Comparison of ENCODE assay signal across 22 cellular contexts in genomic region chr11:2586793-2587131, GRCh38.
DNase-seq lines count a peak whose midpoint lies in the region; FAIRE-seq and TF ChIP-seq lines count a peak whose summit lies in the region.
"Had no signal": no experiment of that assay in that cellular context is flagged by ENCODE, and none has a peak within 500 bp of the region (broad histone marks: within the 10 kb centered on the region; RNA-seq: fewer than 3 reads in every experiment).

No MANE protein-coding gene starts in this region.

- no peaks in the 10 kb centered on the region for H3K9me3 Mint-ChIP-seq in activated naive CD4-positive, alpha-beta T cell treated with anti-CD3 and anti-CD28 coated beads, Interleukin-2, amount 10 ng/mL, durations not matched to agents 7 days and 5 days
- no peaks in the 10 kb centered on the region for H3K9me3 Mint-ChIP-seq in progenitor cell of endocrine pancreas (ENCODE audit: low read depth)
- H3K9me3 Mint-ChIP-seq: mesothelial cell of epicardium, nephron, WTC11 had no signal

- H3K9me3 ChIP-seq in ascending aorta: no peaks in the 10 kb centered on the region
- H3K9me3 ChIP-seq: Peyer's patch, psoas muscle had no signal

- H3K4me1 Mint-ChIP-seq in activated naive CD4-positive, alpha-beta T cell treated with anti-CD3 and anti-CD28 coated beads, Interleukin-2, amount 10 ng/mL, durations not matched to agents 7 days and 5 days: no peaks in the 10 kb centered on the region
- peaks cover 2% of the 10 kb centered on the region for H3K4me1 Mint-ChIP-seq in progenitor cell of endocrine pancreas (ENCODE audit: low read depth)
- H3K4me1 Mint-ChIP-seq: nephron, WTC11 had no signal

- H3K4me3 Mint-ChIP-seq in activated naive CD4-positive, alpha-beta T cell treated with anti-CD3 and anti-CD28 coated beads, Interleukin-2, amount 10 ng/mL, durations not matched to agents 7 days and 5 days: no peak overlapping the region
- no peak overlapping the region for H3K4me3 Mint-ChIP-seq in progenitor cell of endocrine pancreas (ENCODE audit: low read depth)
- H3K4me3 Mint-ChIP-seq: mesothelial cell of epicardium, nephron, WTC11 had no signal

- H3K27me3 ChIP-seq in dorsolateral prefrontal cortex (peaks cover 0 to 3% (median 0%) of the 10 kb centered on the region in 45 donors), ascending aorta (no peaks in the 10 kb centered on the region)
- H3K27me3 ChIP-seq: Peyer's patch had no signal

- no peaks in the 10 kb centered on the region for H3K4me1 ChIP-seq in ascending aorta
- H3K4me1 ChIP-seq: Peyer's patch, psoas muscle had no signal

- intact Hi-C loops in dorsolateral prefrontal cortex (cut with DNase I) (no loop called here), ascending aorta (cut with DNase I) (no loop called here)

- H3K27ac ChIP-seq in dorsolateral prefrontal cortex (no peak overlapping the region), ascending aorta (no peak overlapping the region)
- H3K27ac ChIP-seq: C4-2B, KMS-11, Peyer's patch, psoas muscle had no signal

- FAIRE-seq in GM12892 (lab: Jason Lieb, UNC): no peak
- FAIRE-seq: bronchial epithelial cell, HTR-8/SVneo had no signal

- peak; percentile 14 for DNase-seq in activated naive CD4-positive, alpha-beta T cell treated with anti-CD3 and anti-CD28 coated beads, Interleukin-2, amount 10 ng/mL, durations not matched to agents 7 days and 5 days
- DNase-seq in activated naive CD4-positive, alpha-beta T cell (lab: John Stamatoyannopoulos, UW): no peak
- DNase-seq in GM12892 (ENCODE audit: insufficient read length): peak; percentile 0
- DNase-seq in dorsolateral prefrontal cortex: peak in 6 of 10 donors; percentile 1 to 23 (median 6)
- DNase-seq in progenitor cell of endocrine pancreas (ENCODE audit: low spot score, unreplicated experiment): peak; percentile 7
- DNase-seq in NCI-H2107 treated with DMSO at 0.1 percent for 48 hours (lab: John Stamatoyannopoulos, UW; ENCODE audit: unreplicated experiment): no peak
- no peak for DNase-seq in ascending aorta (ENCODE audit: low spot score in 2 of 2)
- DNase-seq in GDM1 (lab: John Stamatoyannopoulos, UW): no peak
- DNase-seq: ACHN, Calu3, MV-4-11, NCI-H2171, NCI-H526 had no signal

- H3K4me3 ChIP-seq in dorsolateral prefrontal cortex (no peak overlapping the region), ascending aorta (no peak overlapping the region)
- H3K4me3 ChIP-seq: Peyer's patch, psoas muscle had no signal

- H3K27me3 Mint-ChIP-seq in activated naive CD4-positive, alpha-beta T cell treated with anti-CD3 and anti-CD28 coated beads, Interleukin-2, amount 10 ng/mL, durations not matched to agents 7 days and 5 days: no peaks in the 10 kb centered on the region
- H3K27me3 Mint-ChIP-seq in progenitor cell of endocrine pancreas: peaks cover 35% of the 10 kb centered on the region

- no peaks in the 10 kb centered on the region for H3K36me3 ChIP-seq in ascending aorta
- H3K36me3 ChIP-seq: Peyer's patch had no signal

- H3K36me3 Mint-ChIP-seq in activated naive CD4-positive, alpha-beta T cell treated with anti-CD3 and anti-CD28 coated beads, Interleukin-2, amount 10 ng/mL, durations not matched to agents 7 days and 5 days: peaks cover 4% of the 10 kb centered on the region
- no peaks in the 10 kb centered on the region for H3K36me3 Mint-ChIP-seq in progenitor cell of endocrine pancreas (ENCODE audit: insufficient read depth)
- H3K36me3 Mint-ChIP-seq: mesothelial cell of epicardium, WTC11 had no signal

- TF ChIP-seq POLR2A in GM12892 (IDR thresholded peaks at IDR 0.05; ENCODE audit: low read depth, low read length): no peak

- TF ChIP-seq CTCF in dorsolateral prefrontal cortex (IDR thresholded peaks at IDR 0.05 in 54 of 56, conservative IDR thresholded peaks at IDR 0.05 in 2 of 56; ENCODE audit: low read depth in 1 of 56, partially characterized antibody in 56 of 56) (no peak), progenitor cell of endocrine pancreas (IDR thresholded peaks at IDR 0.05; ENCODE audit: unreplicated experiment) (no peak), ascending aorta (IDR thresholded peaks at IDR 0.05) (no peak)

- CTCF ChIA-PET in activated naive CD4-positive, alpha-beta T cell treated with anti-CD3 and anti-CD28 coated beads, Interleukin-2, amount 10 ng/mL, durations not matched to agents 7 days and 5 days (lab: Charles Lee): no interaction called here

- H3K27ac Mint-ChIP-seq in activated naive CD4-positive, alpha-beta T cell treated with anti-CD3 and anti-CD28 coated beads, Interleukin-2, amount 10 ng/mL, durations not matched to agents 7 days and 5 days: no peak overlapping the region
- no peak overlapping the region for H3K27ac Mint-ChIP-seq in progenitor cell of endocrine pancreas
- H3K27ac Mint-ChIP-seq: mesothelial cell of epicardium, nephron, WTC11 had no signal

Comparison
In these comparisons a context has a peak if more than half of its experiments do, and no peak if none do; other contexts are left out.
1. DNase-seq: peak in activated naive CD4-positive, alpha-beta T cell treated with anti-CD3 and anti-CD28 coated beads, Interleukin-2, amount 10 ng/mL, durations not matched to agents 7 days and 5 days (single experiment), GM12892 (single experiment), dorsolateral prefrontal cortex (6 of 10) and progenitor cell of endocrine pancreas (single experiment); none in activated naive CD4-positive, alpha-beta T cell (0 of 4), NCI-H2107 treated with DMSO at 0.1 percent for 48 hours (single experiment), ascending aorta (0 of 2) and GDM1 (single experiment).